ENCODE assay signal across 8 cellular contexts in genomic region chr3:69288161-69288895, GRCh38.
DNase-seq lines count a peak whose midpoint lies in the region; ATAC-seq and TF ChIP-seq lines count a peak whose summit lies in the region.

No MANE protein-coding gene starts in this region.

- no peaks in the 10 kb centered on the region for H3K36me3 Mint-ChIP-seq in natural killer cell

- H3K4me1 Mint-ChIP-seq in natural killer cell, result peaks cover 20 to 29% of the 10 kb centered on the region in 2 donors

- TF ChIP-seq POLR2A in thyroid gland (IDR thresholded peaks at IDR 0.05), result no peak
- TF ChIP-seq POLR2A in gastroesophageal sphincter (IDR thresholded peaks at IDR 0.05), result no peak

- POLR2A ChIA-PET in GM10248 (lab: Yijun Ruan, JAX) (no interaction called here), HEK293 (lab: Yijun Ruan, JAX) (interaction anchor here (0.6 to 1.1 kb wide), 2 partner anchors 46 to 106 kb away, joined by 3 to 6 read pairs; no protein-coding TSS in a partner anchor)

- TF ChIP-seq EP300 in gastroesophageal sphincter (IDR thresholded peaks at IDR 0.05), result no peak

- peak overlapping the region; percentile 11 for H3K4me3 ChIP-seq in HEK293 (ENCODE audit: low read depth, low read length)
- no peak overlapping the region for H3K4me3 ChIP-seq in thyroid gland (replicated peaks in 1 of 3)
- no peak overlapping the region for H3K4me3 ChIP-seq in gastroesophageal sphincter

- no peak for TF ChIP-seq CTCF in GM10248 (IDR thresholded peaks at IDR 0.05; ENCODE audit: control extremely low read depth, extremely low read depth, low read depth, missing control alignments)
- no peak for TF ChIP-seq CTCF in HEK293 (tag by site-specific recombination; IDR thresholded peaks at IDR 0.05)
- TF ChIP-seq CTCF in natural killer cell (IDR thresholded peaks at IDR 0.05), result no peak
- TF ChIP-seq CTCF in thyroid gland (IDR thresholded peaks at IDR 0.05), result no peak
- no peak for TF ChIP-seq CTCF in gastroesophageal sphincter (IDR thresholded peaks at IDR 0.05)

- DNase-seq in GM10248 (ENCODE audit: extremely low spot score), result peak; percentile 34
- no peak for DNase-seq in natural killer cell
- no peak for DNase-seq in thyroid gland
- no peak for DNase-seq in sciatic nerve (ENCODE audit: low spot score)
- no peak for DNase-seq in COLO829 (ENCODE audit: low spot score)

- H3K4me1 ChIP-seq in HEK293 (ENCODE audit: control insufficient read depth, insufficient read depth, low read length) (peaks cover 13% of the 10 kb centered on the region), thyroid gland (peaks cover 0 to 5% of the 10 kb centered on the region in 2 donors), gastroesophageal sphincter (no peaks in the 10 kb centered on the region)

- peak overlapping the region in 1 of 2 donors; percentile 79 for H3K27ac Mint-ChIP-seq in natural killer cell

- no peaks in the 10 kb centered on the region for H3K9me3 Mint-ChIP-seq in natural killer cell

- H3K27me3 ChIP-seq in thyroid gland (no peaks in the 10 kb centered on the region), gastroesophageal sphincter (no peaks in the 10 kb centered on the region)

- WGBS in thyroid gland, 2 donors, result 70 to 80% methylated on average over 11 to 12 of the region's 12 CpGs
- WGBS in gastroesophageal sphincter (ENCODE audit: low coverage in 1 of 2), 2 donors, result 87 to 88% methylated on average over 6 to 7 of the region's 12 CpGs

- H3K36me3 ChIP-seq in HEK293 (ENCODE audit: control insufficient read depth in 2 of 2, insufficient read depth in 1 of 2, low read length in 2 of 2) (no peaks in the 10 kb centered on the region), thyroid gland (no peaks in the 10 kb centered on the region), gastroesophageal sphincter (no peaks in the 10 kb centered on the region)

- CTCF ChIA-PET in GM10248 (lab: Yijun Ruan, JAX) (interaction anchor here (1.2 to 2.5 kb wide), 5 partner anchors 15 to 127 kb away, joined by 3 to 11 read pairs (median 5); no protein-coding TSS in a partner anchor), HEK293 (lab: Yijun Ruan, JAX) (interaction anchor here (0.7 to 1.7 kb wide), 3 partner anchors 18 to 127 kb away, joined by 3 to 7 read pairs (median 5); no protein-coding TSS in a partner anchor)

- peak overlapping the region; percentile 38; the same call in 1 of the 2 replicates for H3K27ac ChIP-seq in HEK293 (ENCODE audit: extremely low read depth, low read depth, low read length)
- H3K27ac ChIP-seq in thyroid gland, result no peak overlapping the region
- no peak overlapping the region for H3K27ac ChIP-seq in gastroesophageal sphincter

- peak overlapping the region; percentile 22 for H3K4me3 Mint-ChIP-seq in natural killer cell

- intact Hi-C loops in natural killer cell (cut with micrococcal nuclease) (no loop called here), thyroid gland (cut with DNase I) (no loop called here), sciatic nerve (cut with DNase I) (no loop called here)

- ATAC-seq in activated CD4-positive, CD25-positive, alpha-beta regulatory T cell treated with anti-CD3 and anti-CD28 coated beads, Interleukin-2, amount 50 U/mL, for 24 hours, result peak; percentile 48 to 81
- ATAC-seq in natural killer cell (peak; percentile 63 to 84 (median 64)), gastroesophageal sphincter (no peak), sciatic nerve (no peak)

- H3K9me3 ChIP-seq in HEK293 (ENCODE audit: control insufficient read depth, insufficient read depth, low read depth, low read length), result no peaks in the 10 kb centered on the region
- no peaks in the 10 kb centered on the region for H3K9me3 ChIP-seq in thyroid gland
- no peaks in the 10 kb centered on the region for H3K9me3 ChIP-seq in gastroesophageal sphincter

- no peaks in the 10 kb centered on the region for H3K27me3 Mint-ChIP-seq in natural killer cell (ENCODE audit: low read depth in 2 of 2)

TF ChIP-seq in HEK293, 187 proteins besides CTCF, POLR2A, EP300 and RAD21 (continues in another document):
- TF ChIP-seq ZNF132 (tag by site-specific recombination; IDR thresholded peaks at IDR 0.05; ENCODE audit: borderline replicate concordance), result no peak
- no peak for TF ChIP-seq ZNF140 (tag by site-specific recombination; IDR thresholded peaks at IDR 0.05)
- peak; percentile 55 for TF ChIP-seq ZBTB20 (tag by site-specific recombination; IDR thresholded peaks at IDR 0.05)
- TF ChIP-seq ZNF335 (tag by site-specific recombination; conservative IDR thresholded peaks at IDR 0.05), result no peak
- TF ChIP-seq ZNF580 (tag by site-specific recombination; IDR thresholded peaks at IDR 0.05), result no peak
- no peak for TF ChIP-seq BCL11A (tag by site-specific recombination; IDR thresholded peaks at IDR 0.05; ENCODE audit: low read depth)
- TF ChIP-seq ZNF473 (tag by site-specific recombination; IDR thresholded peaks at IDR 0.05), result no peak
- no peak for TF ChIP-seq ZNF18 (tag by site-specific recombination; IDR thresholded peaks at IDR 0.05)
- TF ChIP-seq MEIS1 (CRISPR knock-in tag; IDR thresholded peaks at IDR 0.05; ENCODE audit: borderline replicate concordance), result peak; percentile 95
- no peak for TF ChIP-seq ZNF426 (tag by site-specific recombination; IDR thresholded peaks at IDR 0.05)
- TF ChIP-seq ZNF677 (tag by site-specific recombination; IDR thresholded peaks at IDR 0.05), result no peak
- peak; percentile 47; the same call in 1 of the 2 replicates for TF ChIP-seq SCRT2 (tag by site-specific recombination; IDR thresholded peaks at IDR 0.05)
- TF ChIP-seq ZNF223 (tag by site-specific recombination; IDR thresholded peaks at IDR 0.05), result no peak
- TF ChIP-seq ZNF707 (tag by site-specific recombination; IDR thresholded peaks at IDR 0.05), result no peak
- TF ChIP-seq FEZF1 (tag by site-specific recombination; IDR thresholded peaks at IDR 0.05), result 0 out of 2 replicates have a peak, but pooled peaks have one; percentile 8
- TF ChIP-seq ZNF133 (tag by site-specific recombination; IDR thresholded peaks at IDR 0.05), result no peak
- TF ChIP-seq ZNF555 (tag by site-specific recombination; conservative IDR thresholded peaks at IDR 0.05), result no peak
- TF ChIP-seq ZBTB17 (tag by site-specific recombination; IDR thresholded peaks at IDR 0.05), result peak; percentile 69
- peak; percentile 83 for TF ChIP-seq KLF1 (tag by site-specific recombination; IDR thresholded peaks at IDR 0.05)
- TF ChIP-seq ZNF660 (tag by site-specific recombination; IDR thresholded peaks at IDR 0.05), result no peak
- no peak for TF ChIP-seq RBAK (tag by site-specific recombination; IDR thresholded peaks at IDR 0.05)
- TF ChIP-seq ZNF2 (tag by site-specific recombination; IDR thresholded peaks at IDR 0.05), result no peak
- no peak for TF ChIP-seq ZNF76 (tag by site-specific recombination; IDR thresholded peaks at IDR 0.05; ENCODE audit: borderline replicate concordance, low read depth)
- TF ChIP-seq ZNF670 (tag by site-specific recombination; IDR thresholded peaks at IDR 0.05; ENCODE audit: low read depth), result no peak
- no peak for TF ChIP-seq ZNF416 (tag by site-specific recombination; IDR thresholded peaks at IDR 0.05)
- TF ChIP-seq ZNF544 (tag by site-specific recombination; IDR thresholded peaks at IDR 0.05), result no peak
- TF ChIP-seq ZBTB8A (tag by site-specific recombination; IDR thresholded peaks at IDR 0.05), result no peak
- no peak for TF ChIP-seq ZNF571 (tag by site-specific recombination; IDR thresholded peaks at IDR 0.05)
- TF ChIP-seq ZNF16 (tag by site-specific recombination; IDR thresholded peaks at IDR 0.05; ENCODE audit: low read depth), result no peak
- TF ChIP-seq ZFP69B (tag by site-specific recombination; IDR thresholded peaks at IDR 0.05), result no peak
- TF ChIP-seq SP7 (tag by site-specific recombination; IDR thresholded peaks at IDR 0.05), result no peak
- TF ChIP-seq ZNF777 (tag by site-specific recombination; IDR thresholded peaks at IDR 0.05; ENCODE audit: borderline replicate concordance), result no peak
- no peak for TF ChIP-seq ZNF311 (tag by site-specific recombination; IDR thresholded peaks at IDR 0.05; ENCODE audit: borderline replicate concordance)

Comparison
In these comparisons a context has a peak if more than half of its experiments do, and no peak if none do; other contexts are left out.
1. ATAC-seq: peak in activated CD4-positive, CD25-positive, alpha-beta regulatory T cell treated with anti-CD3 and anti-CD28 coated beads, Interleukin-2, amount 50 U/mL, for 24 hours (2 of 2) and natural killer cell (3 of 3); none in gastroesophageal sphincter (single experiment) and sciatic nerve (single experiment).